Comparison of ENCODE assay signal across 26 cellular contexts in genomic region chr3:102307442-102307841, GRCh38.
"Had no signal": no experiment of that assay in that cellular context is flagged by ENCODE, and none has a peak within 500 bp of the region (broad histone marks: within the 10 kb centered on the region; RNA-seq: fewer than 3 reads in every experiment).

No MANE protein-coding gene starts in this region.

- H3K27me3 ChIP-seq: esophagus muscularis mucosa, foreskin keratinocyte, heart left ventricle, neutrophil, tibial nerve had no signal

- H3K36me3 Mint-ChIP-seq: naive B cell; stimulated activated memory B cell treated with anti-CD40 and anti-IgM and Interleukin-4, amounts not matched to agents 10 μg/mL and 1 μg/mL and 100 μg/mL, for 72 hours had no signal

- H3K27ac Mint-ChIP-seq: activated T-cell treated with anti-CD3 and anti-CD28 coated beads, Interleukin-2, amount 50 U/mL, for 24 hours; activated T-helper 17 cell treated with anti-CD3 and anti-CD28 coated beads, Interleukin-2, amount 50 U/mL, for 72 hours; effector memory CD8-positive, alpha-beta T cell; naive B cell; nephron progenitor cell; stimulated activated memory B cell treated with anti-CD40 and anti-IgM and Interleukin-4, amounts not matched to agents 10 μg/mL and 1 μg/mL and 100 μg/mL, for 72 hours had no signal

- H3K9me3 Mint-ChIP-seq: activated T-cell treated with anti-CD3 and anti-CD28 coated beads, Interleukin-2, amount 50 U/mL, for 24 hours; activated T-helper 17 cell treated with anti-CD3 and anti-CD28 coated beads, Interleukin-2, amount 50 U/mL, for 72 hours; stimulated activated memory B cell treated with anti-CD40 and anti-IgM and Interleukin-4, amounts not matched to agents 10 μg/mL and 1 μg/mL and 100 μg/mL, for 72 hours had no signal

- H3K9me3 ChIP-seq: esophagus muscularis mucosa, neutrophil, tibial nerve had no signal

- H3K4me1 Mint-ChIP-seq: activated T-helper 17 cell treated with anti-CD3 and anti-CD28 coated beads, Interleukin-2, amount 50 U/mL, for 72 hours; naive B cell; stimulated activated memory B cell treated with anti-CD40 and anti-IgM and Interleukin-4, amounts not matched to agents 10 μg/mL and 1 μg/mL and 100 μg/mL, for 72 hours had no signal

- DNase-seq: activated CD4-positive, alpha-beta T cell treated with anti-CD3 and anti-CD28 coated beads for 48 hours; activated CD4-positive, alpha-beta T cell treated with anti-CD3 and anti-CD28 coated beads, Interleukin-2, amount 50 U/mL, for 48 hours; activated CD8-positive, alpha-beta memory T cell treated with anti-CD3 and anti-CD28 coated beads, Interleukin-2, amount 50 U/mL, for 48 hours; activated gamma-delta T cell treated with Interleukin-2 at 50 U/mL for 16 hours; activated naive CD4-positive, alpha-beta T cell treated with anti-CD3 and anti-CD28 coated beads, Interleukin-2, amount 50 U/mL, for 16 hours; activated T-cell treated with anti-CD3 and anti-CD28 coated beads, Interleukin-2, amount 50 U/mL, for 24 hours; amniotic stem cell; caudate nucleus; cortex of kidney; effector memory CD8-positive, alpha-beta T cell; foreskin keratinocyte; heart left ventricle; hypothalamus; islet precursor cell; left ventricle myocardium superior; naive B cell; nephron progenitor cell; stimulated activated CD4-positive, alpha-beta T cell treated with anti-CD3 and anti-CD28 coated beads, Interleukin-4, amount 100 ng/mL, for 24 hours had no signal

- H3K4me3 Mint-ChIP-seq: activated T-cell treated with anti-CD3 and anti-CD28 coated beads, Interleukin-2, amount 50 U/mL, for 24 hours; activated T-helper 17 cell treated with anti-CD3 and anti-CD28 coated beads, Interleukin-2, amount 50 U/mL, for 72 hours; effector memory CD8-positive, alpha-beta T cell; naive B cell; nephron progenitor cell; stimulated activated memory B cell treated with anti-CD40 and anti-IgM and Interleukin-4, amounts not matched to agents 10 μg/mL and 1 μg/mL and 100 μg/mL, for 72 hours had no signal

- H3K27ac ChIP-seq: esophagus muscularis mucosa, foreskin keratinocyte, heart left ventricle, neutrophil, skin epidermis, tibial nerve had no signal

- H3K4me1 ChIP-seq: esophagus muscularis mucosa, foreskin keratinocyte, heart left ventricle, tibial nerve had no signal

- ATAC-seq: activated CD4-positive, CD25-positive, alpha-beta regulatory T cell treated with anti-CD3 and anti-CD28 coated beads, Interleukin-2, amount 50 U/mL, for 24 hours; activated T-helper 17 cell treated with anti-CD3 and anti-CD28 coated beads, Interleukin-2, amount 50 U/mL, for 72 hours; effector memory CD8-positive, alpha-beta T cell; foreskin keratinocyte; heart left ventricle; left ventricle myocardium superior; sciatic nerve; stimulated activated memory B cell treated with anti-CD40 and anti-IgM and Interleukin-4, amounts not matched to agents 10 μg/mL and 1 μg/mL and 100 μg/mL, for 72 hours had no signal
